ENCODE assay signal across 31 cellular contexts in the genomic region with DNA sequence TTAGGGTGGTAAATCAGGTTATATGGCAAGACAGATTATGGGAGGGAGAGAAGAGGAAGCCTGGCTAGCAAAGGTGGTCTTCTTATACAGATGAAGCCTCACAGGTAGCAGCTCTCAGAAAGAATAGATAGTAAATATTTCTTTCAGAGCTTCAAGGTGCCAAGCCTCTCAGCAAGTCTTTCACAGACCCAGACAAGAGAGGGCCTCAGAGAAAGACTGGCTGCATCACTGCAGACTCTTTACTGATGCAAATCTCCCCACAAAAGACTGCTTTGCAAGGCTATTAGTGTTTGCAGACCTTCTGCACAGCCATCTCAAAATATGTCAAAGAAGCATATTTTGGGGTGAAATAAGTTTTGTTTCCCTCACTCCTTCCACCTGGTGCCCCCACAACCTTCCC.
"Had no signal": no experiment of that assay in that cellular context is flagged by ENCODE, and none has a peak within 500 bp of the region (broad histone marks: within the 10 kb centered on the region; RNA-seq: fewer than 3 reads in every experiment).

No MANE protein-coding gene starts in this region.

- H3K4me1 Mint-ChIP-seq: activated CD4-positive, alpha-beta T cell treated with anti-CD3 and anti-CD28 coated beads, Interleukin-2, amount 10 ng/mL, durations not matched to agents 7 days and 5 days; activated T-helper 17 cell treated with anti-CD3 and anti-CD28 coated beads, Interleukin-2, amount 50 U/mL, for 72 hours; stimulated activated effector memory CD8-positive, alpha-beta T cell treated with anti-CD3 and anti-CD28 coated beads, Interleukin-12 subunit alpha, Interleukin-12 subunit beta, amount 100 ng/mL, for 72 hours; stimulated activated naive CD8-positive, alpha-beta T cell treated with anti-CD3 and anti-CD28 coated beads, Interleukin-15, amount 100 ng/mL, for 72 hours had no signal

- H3K27me3 ChIP-seq: brain microvascular endothelial cell, gastroesophageal sphincter, left lung, pancreas, uterus had no signal

- H3K36me3 Mint-ChIP-seq: natural killer cell treated with Interleukin-12 subunit alpha and Interleukin-12 subunit beta and Interleukin-15 and Interleukin-18, amount 100 ng/mL, for 72 hours; stimulated activated effector memory CD8-positive, alpha-beta T cell treated with anti-CD3 and anti-CD28 coated beads, Interleukin-12 subunit alpha, Interleukin-12 subunit beta, amount 100 ng/mL, for 72 hours; type B pancreatic cell had no signal

- H3K4me3 ChIP-seq: coronary artery, dorsolateral prefrontal cortex, gastroesophageal sphincter, left lung, lung, mucosa of descending colon, pancreas, prostate gland, skin epidermis, uterus had no signal

- H3K27me3 Mint-ChIP-seq: activated CD4-positive, alpha-beta T cell treated with anti-CD3 and anti-CD28 coated beads, Interleukin-2, amount 10 ng/mL, durations not matched to agents 7 days and 5 days; natural killer cell treated with Interleukin-12 subunit alpha and Interleukin-12 subunit beta and Interleukin-15 and Interleukin-18, amount 100 ng/mL, for 72 hours; stimulated activated naive CD8-positive, alpha-beta T cell treated with anti-CD3 and anti-CD28 coated beads, Interleukin-15, amount 100 ng/mL, for 72 hours; type B pancreatic cell had no signal

- H3K27ac Mint-ChIP-seq: activated CD4-positive, alpha-beta T cell treated with anti-CD3 and anti-CD28 coated beads, Interleukin-2, amount 10 ng/mL, durations not matched to agents 7 days and 5 days; activated CD8-positive, alpha-beta T cell treated with anti-CD3 and anti-CD28 coated beads for 36 hours; activated T-helper 17 cell treated with anti-CD3 and anti-CD28 coated beads, Interleukin-2, amount 50 U/mL, for 72 hours; natural killer cell treated with Interleukin-12 subunit alpha and Interleukin-12 subunit beta and Interleukin-15 and Interleukin-18, amount 100 ng/mL, for 72 hours; stimulated activated effector memory CD8-positive, alpha-beta T cell treated with anti-CD3 and anti-CD28 coated beads, Interleukin-12 subunit alpha, Interleukin-12 subunit beta, amount 100 ng/mL, for 72 hours; stimulated activated naive CD8-positive, alpha-beta T cell treated with anti-CD3 and anti-CD28 coated beads, Interleukin-15, amount 100 ng/mL, for 72 hours had no signal

- H3K27ac ChIP-seq: brain microvascular endothelial cell, coronary artery, dorsolateral prefrontal cortex, gastroesophageal sphincter, left lung, pancreas, prostate gland, skin epidermis, uterus had no signal

- H3K4me3 Mint-ChIP-seq: activated CD4-positive, alpha-beta T cell treated with anti-CD3 and anti-CD28 coated beads, Interleukin-2, amount 10 ng/mL, durations not matched to agents 7 days and 5 days; activated CD8-positive, alpha-beta T cell treated with anti-CD3 and anti-CD28 coated beads for 36 hours; activated T-cell treated with anti-CD3 and anti-CD28 coated beads, Interleukin-2, amount 50 U/mL, for 4 hours; activated T-helper 17 cell treated with anti-CD3 and anti-CD28 coated beads, Interleukin-2, amount 50 U/mL, for 72 hours; natural killer cell treated with Interleukin-12 subunit alpha and Interleukin-12 subunit beta and Interleukin-15 and Interleukin-18, amount 100 ng/mL, for 72 hours; stimulated activated effector memory CD8-positive, alpha-beta T cell treated with anti-CD3 and anti-CD28 coated beads, Interleukin-12 subunit alpha, Interleukin-12 subunit beta, amount 100 ng/mL, for 72 hours; stimulated activated naive CD8-positive, alpha-beta T cell treated with anti-CD3 and anti-CD28 coated beads, Interleukin-15, amount 100 ng/mL, for 72 hours had no signal

- ATAC-seq: activated CD8-positive, alpha-beta T cell treated with anti-CD3 and anti-CD28 coated beads for 36 hours; activated T-cell treated with anti-CD3 and anti-CD28 coated beads, Interleukin-2, amount 50 U/mL, for 4 hours; activated T-helper 17 cell treated with anti-CD3 and anti-CD28 coated beads, Interleukin-2, amount 50 U/mL, for 72 hours; gastroesophageal sphincter; left lung; mucosa of descending colon; natural killer cell treated with Interleukin-12 subunit alpha and Interleukin-12 subunit beta and Interleukin-15 and Interleukin-18, amount 100 ng/mL, for 72 hours; pancreas; sciatic nerve; stimulated activated effector memory CD8-positive, alpha-beta T cell treated with anti-CD3 and anti-CD28 coated beads, Interleukin-12 subunit alpha, Interleukin-12 subunit beta, amount 100 ng/mL, for 72 hours; stimulated activated naive CD8-positive, alpha-beta T cell treated with anti-CD3 and anti-CD28 coated beads, Interleukin-15, amount 100 ng/mL, for 72 hours had no signal

- H3K36me3 ChIP-seq: brain microvascular endothelial cell, gastroesophageal sphincter, left lung, pancreas, prostate gland, uterus had no signal

- H3K9me3 Mint-ChIP-seq: activated CD4-positive, alpha-beta T cell treated with anti-CD3 and anti-CD28 coated beads, Interleukin-2, amount 10 ng/mL, durations not matched to agents 7 days and 5 days; stimulated activated effector memory CD8-positive, alpha-beta T cell treated with anti-CD3 and anti-CD28 coated beads, Interleukin-12 subunit alpha, Interleukin-12 subunit beta, amount 100 ng/mL, for 72 hours had no signal

- H3K4me1 ChIP-seq: gastroesophageal sphincter, left lung, pancreas, prostate gland, uterus had no signal

- DNase-seq: activated CD4-positive, alpha-beta T cell treated with anti-CD3 and anti-CD28 coated beads for 1 hour; activated CD4-positive, alpha-beta T cell treated with anti-CD3 and anti-CD28 coated beads, Interleukin-2, amount 10 ng/mL, durations not matched to agents 7 days and 5 days; activated CD8-positive, alpha-beta T cell treated with anti-CD3 and anti-CD28 coated beads for 36 hours; activated gamma-delta T cell treated with Interleukin-2 at 50 U/mL for 16 hours; activated naive CD4-positive, alpha-beta T cell treated with anti-CD3 and anti-CD28 coated beads, Interleukin-2, amount 50 U/mL, for 16 hours; activated T-cell treated with anti-CD3 and anti-CD28 coated beads, Interleukin-2, amount 50 U/mL, for 4 hours; amniotic stem cell; brain microvascular endothelial cell; dorsolateral prefrontal cortex; effector memory CD4-positive, alpha-beta T cell; hippocampal formation; kidney glomerular epithelial cell; left lung; mucosa of descending colon; pancreas; retina; stimulated activated CD4-positive, alpha-beta T cell treated with anti-CD3 and anti-CD28 coated beads, Interleukin-4, amount 100 ng/mL, for 24 hours; stimulated activated naive CD8-positive, alpha-beta T cell treated with anti-CD3 and anti-CD28 coated beads, Interleukin-15, amount 100 ng/mL, for 72 hours; substantia nigra; T1000; uterus had no signal

- H3K9me3 ChIP-seq: gastroesophageal sphincter, left lung, mucosa of descending colon, pancreas, prostate gland, uterus had no signal
